ENCODE assay signal across 17 cellular contexts in the genomic region with DNA sequence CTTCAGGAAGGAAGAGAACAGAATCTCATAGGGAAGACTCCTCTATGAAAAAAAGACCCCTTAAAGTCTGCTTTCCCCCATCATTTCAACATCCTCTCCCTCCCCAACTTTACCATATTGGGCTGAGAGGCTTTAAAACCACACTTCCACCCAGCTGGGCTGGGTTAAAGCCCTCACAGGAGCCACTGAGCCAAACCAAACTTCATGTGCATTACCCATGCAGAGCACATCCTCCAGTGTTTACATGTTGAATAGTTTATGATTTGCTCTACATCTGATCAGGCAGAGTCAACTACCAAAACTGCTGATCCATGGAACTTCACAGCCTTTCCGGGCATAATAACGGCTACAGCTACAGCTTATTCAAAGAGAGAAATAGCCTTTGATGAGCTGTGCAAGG.
"Had no signal": no experiment of that assay in that cellular context is flagged by ENCODE, and none has a peak within 500 bp of the region (broad histone marks: within the 10 kb centered on the region; RNA-seq: fewer than 3 reads in every experiment).

No MANE protein-coding gene starts in this region.

- H3K4me3 ChIP-seq: dorsolateral prefrontal cortex, lung, pancreas, right lobe of liver, thoracic aorta, tibial nerve, upper lobe of left lung had no signal

- H3K36me3 ChIP-seq: neutrophil, pancreas, right lobe of liver, thoracic aorta, tibial nerve, upper lobe of left lung had no signal

- DNase-seq: dorsolateral prefrontal cortex; effector CD4-positive, alpha-beta T cell; hypothalamus; immature natural killer cell; natural killer cell; pancreas; right lobe of liver; small intestine; stimulated activated CD4-positive, alpha-beta T cell treated with anti-CD3 and anti-CD28 coated beads, Interleukin-15, amount 100 ng/mL, for 24 hours; stimulated activated CD4-positive, alpha-beta T cell treated with anti-CD3 and anti-CD28 coated beads, Interleukin-2, amount 100 ng/mL, for 48 hours; stimulated activated naive B cell treated with anti-CD40 and anti-IgM and Interleukin-4, amounts not matched to agents 10 μg/mL and 1 μg/mL and 100 μg/mL, for 72 hours; upper lobe of left lung had no signal

- H3K27me3 ChIP-seq: dorsolateral prefrontal cortex, neutrophil, pancreas, right lobe of liver, tibial nerve, upper lobe of left lung had no signal

- H3K9me3 ChIP-seq: neutrophil, pancreas, right lobe of liver, thoracic aorta, tibial nerve, upper lobe of left lung had no signal

- H3K4me1 ChIP-seq: pancreas, right lobe of liver, tibial nerve, upper lobe of left lung had no signal

- ATAC-seq: left lobe of liver; natural killer cell; stimulated activated naive B cell treated with anti-CD40 and anti-IgM and Interleukin-4, amounts not matched to agents 10 μg/mL and 1 μg/mL and 100 μg/mL, for 72 hours had no signal

- H3K27ac ChIP-seq: dorsolateral prefrontal cortex, neutrophil, pancreas, right lobe of liver, thoracic aorta, tibial nerve, upper lobe of left lung had no signal
